19 cellular contexts compared by ENCODE assay signal in genomic region chr12:49793620-49794019, GRCh38. TPM values are rescaled to one million over a fixed set of nuclear protein-coding genes. Genes with fewer than 3 reads are reported as not detected.
DNase-seq lines count a peak whose midpoint lies in the region; ATAC-seq, FAIRE-seq and TF ChIP-seq lines count a peak whose summit lies in the region.
"Had no signal": no experiment of that assay in that cellular context is flagged by ENCODE, and none has a peak within 500 bp of the region (broad histone marks: within the 10 kb centered on the region; RNA-seq: fewer than 3 reads in every experiment).

No MANE protein-coding gene starts in this region.

- H4K5ac ChIP-seq in mesendoderm (ENCODE audit: low read length): no peak overlapping the region

- ATAC-seq in K562 (no peak), lung (ENCODE audit: insufficient read depth, low FRiP score) (peak; percentile 5)
- ATAC-seq: GM12878, GM23338 had no signal

- H2AFZ ChIP-seq in K562 (ENCODE audit: low read depth, low read length): no peak overlapping the region
- H2AFZ ChIP-seq: GM23338 had no signal

- TF ChIP-seq POLR2A in K562 (conservative IDR thresholded peaks at IDR 0.05) (no peak), transverse colon (IDR thresholded peaks at IDR 0.05) (no peak)

- no peak overlapping the region; a peak in 1 of 4 replicates for H3K9ac ChIP-seq in K562 (ENCODE audit: insufficient read depth in 1 of 2, low read depth in 2 of 2, low read length in 2 of 2)
- no peak overlapping the region for H3K9ac ChIP-seq in mesendoderm (ENCODE audit: low read length)

- H3K4me3 ChIP-seq in H7 (ENCODE audit: insufficient read depth, low read depth, low read length): no peak overlapping the region
- no peak overlapping the region for H3K4me3 ChIP-seq in K562
- no peak overlapping the region for H3K4me3 ChIP-seq in lung
- no peak overlapping the region for H3K4me3 ChIP-seq in transverse colon
- H3K4me3 ChIP-seq in mesendoderm (ENCODE audit: low read length): no peak overlapping the region
- H3K4me3 ChIP-seq: GM12878, GM23338 had no signal

- in situ Hi-C loops in K562 (cut with MboI): no loop called here
- in situ Hi-C loops in transverse colon (cut with MboI; ENCODE audit: low pct_ligation_motif_present in 1 of 4, low pct_unique_long_range_greater_than_20kb in 1 of 4, low sequenced_read_pairs in 3 of 4): no loop called here

- H3K79me2 ChIP-seq in K562 (ENCODE audit: control insufficient read depth, insufficient read depth, low read length) (no peaks in the 10 kb centered on the region), mesendoderm (ENCODE audit: control insufficient read depth, insufficient read depth, low read length) (no peaks in the 10 kb centered on the region)

- TF ChIP-seq CTCF in K562 (IDR thresholded peaks at IDR 0.05 in 2 of 3, conservative IDR thresholded peaks at IDR 0.05 in 1 of 3; ENCODE audit: insufficient read depth in 2 of 3, low read depth in 1 of 3, low read length in 3 of 3): no peak
- no peak for TF ChIP-seq CTCF in lung (IDR thresholded peaks at IDR 0.05; ENCODE audit: control extremely low read depth, extremely low read depth)
- no peak for TF ChIP-seq CTCF in transverse colon (IDR thresholded peaks at IDR 0.05)

- H2BK120ac ChIP-seq in mesendoderm (ENCODE audit: low read depth, low read length): no peak overlapping the region

- no peak overlapping the region for H2AK5ac ChIP-seq in mesendoderm (ENCODE audit: low read length)

- BruUV-seq in K562 (replicated peaks; lab: Mats Ljungman, UMichigan): no TSS peak

- CTCF ChIA-PET in K562 (lab: Yijun Ruan, JAX; ENCODE audit: low intra/inter-chr PET ratio): no interaction called here

- no peak for FAIRE-seq in K562 (lab: Jason Lieb, UNC)
- FAIRE-seq: A204.1, GM12878 had no signal

- no peak for TF ChIP-seq EP300 in K562 (IDR thresholded peaks at IDR 0.05; ENCODE audit: low read length)
- no peak for TF ChIP-seq EP300 in transverse colon (IDR thresholded peaks at IDR 0.05; ENCODE audit: low read depth)

- DNase-seq in H7 (peak; percentile 42), K562 (ENCODE audit: extremely low read depth in 1 of 4, low spot score in 3 of 4) (peak in 1 of 4 experiments; percentile 8), lung (ENCODE audit: low spot score) (no peak), transverse colon (no peak), DMS114 treated with DMSO at 0.1 percent for 48 hours (lab: John Stamatoyannopoulos, UW; ENCODE audit: unreplicated experiment) (no peak), mesendoderm (no peak)
- DNase-seq in stimulated activated CD4-positive, alpha-beta T cell treated with anti-CD3 and anti-CD28 coated beads, Interleukin-12 subunit alpha, Interleukin-12 subunit beta, amount 100 ng/mL, for 4 hours: no peak
- DNase-seq: ACHN; BE2C; C1 segment of cervical spinal cord; CD4-positive, CD25-positive, alpha-beta regulatory T cell; CD8-positive, alpha-beta memory T cell; COR-L47; DMS79 treated with DMSO at 0.1 percent for 48 hours; GF-D8; H9 had no signal

- no peak overlapping the region for H2BK5ac ChIP-seq in mesendoderm (ENCODE audit: low read length)

- no peaks in the 10 kb centered on the region for H3K9me1 ChIP-seq in K562 (ENCODE audit: control insufficient read depth, insufficient read depth, low read length)

- H3K4me1 ChIP-seq in K562 (replicated peaks in 1 of 2; ENCODE audit: control insufficient read depth in 2 of 2, insufficient read depth in 2 of 2, low read length in 2 of 2): peaks cover 0 to 22% of the 10 kb centered on the region in 2 experiments; a peak in 2 of 5 replicates
- H3K4me1 ChIP-seq in lung (ENCODE audit: control insufficient read depth in 2 of 2, insufficient read depth in 2 of 2, low read length in 2 of 2): no peaks in the 10 kb centered on the region
- no peaks in the 10 kb centered on the region for H3K4me1 ChIP-seq in transverse colon
- H3K4me1 ChIP-seq in mesendoderm (ENCODE audit: control insufficient read depth, low read depth, low read length): no peaks in the 10 kb centered on the region
- H3K4me1 ChIP-seq: BE2C had no signal

- H3K9me3 ChIP-seq in K562 (replicated peaks; ENCODE audit: control insufficient read depth, insufficient read depth, low read depth, low read length): no peaks in the 10 kb centered on the region
- H3K9me3 ChIP-seq in lung (ENCODE audit: control insufficient read depth in 2 of 2, insufficient read depth in 1 of 2, low read length in 1 of 2): no peaks in the 10 kb centered on the region
- H3K9me3 ChIP-seq in transverse colon: no peaks in the 10 kb centered on the region
- H3K9me3 ChIP-seq: BE2C had no signal

- no peaks in the 10 kb centered on the region for H3K79me1 ChIP-seq in mesendoderm (ENCODE audit: low read length)

- H3K4me2 ChIP-seq in K562 (ENCODE audit: insufficient read depth, low read length) (no peak overlapping the region), mesendoderm (ENCODE audit: low read length) (no peak overlapping the region)
- H3K4me2 ChIP-seq: GM23338 had no signal

- H3K27me3 ChIP-seq in H7 (ENCODE audit: control insufficient read depth, insufficient read depth, low read length): no peaks in the 10 kb centered on the region
- no peaks in the 10 kb centered on the region for H3K27me3 ChIP-seq in K562 (ENCODE audit: control insufficient read depth in 2 of 2, insufficient read depth in 2 of 2, low read length in 2 of 2)
- H3K27me3 ChIP-seq in lung (ENCODE audit: control insufficient read depth, insufficient read depth): no peaks in the 10 kb centered on the region
- no peaks in the 10 kb centered on the region for H3K27me3 ChIP-seq in transverse colon
- no peaks in the 10 kb centered on the region for H3K27me3 ChIP-seq in mesendoderm (ENCODE audit: insufficient read depth, low read length, poor library complexity)
- H3K27me3 ChIP-seq: BE2C had no signal

- H3K4ac ChIP-seq in mesendoderm (ENCODE audit: low read depth, low read length): no peak overlapping the region

- no peak overlapping the region for H3K27ac ChIP-seq in K562 (ENCODE audit: extremely low read depth, low read depth, low read length)
- H3K27ac ChIP-seq in lung (ENCODE audit: low read depth in 1 of 2, low read length in 1 of 2): no peak overlapping the region
- H3K27ac ChIP-seq in transverse colon: no peak overlapping the region
- H3K27ac ChIP-seq in mesendoderm (ENCODE audit: low read depth, low read length): no peak overlapping the region

- H3K18ac ChIP-seq in mesendoderm (ENCODE audit: low read length): no peak overlapping the region

- no peak overlapping the region for H2BK15ac ChIP-seq in mesendoderm (replicated peaks; ENCODE audit: low read depth)

- 0 out of 2 replicates have a peak, but pooled peaks cover 3% of the 10 kb centered on the region for H4K20me1 ChIP-seq in K562 (replicated peaks; ENCODE audit: control insufficient read depth, insufficient read depth, low read length)

- no peak overlapping the region for H3K23ac ChIP-seq in mesendoderm (ENCODE audit: low read length)

- 73% methylated on average over 8 of the region's 9 CpGs for WGBS in K562 (ENCODE audit: insufficient coverage, low coverage, missing lambda C conversion rate)
- 93 to 94% methylated on average over 8 to 9 of the region's 9 CpGs for WGBS in lung, 2 donors
- WGBS in transverse colon (ENCODE audit: low coverage in 1 of 2), 2 donors: 88% methylated on average over 8 of the region's 9 CpGs; no CpG with 5 or more reads in 1 of the 2 donors
- no CpG with 5 or more reads among the region's 9 CpGs for WGBS in mesendoderm (ENCODE audit: extremely low coverage, insufficient coverage, low lambda C conversion rate)

- intact Hi-C loops in K562 (cut with micrococcal nuclease): no loop called here
- intact Hi-C loops in transverse colon (cut with DNase I; ENCODE audit: low total_unique reads): no loop called here

- no peak overlapping the region for H3K56ac ChIP-seq in mesendoderm (ENCODE audit: low read length)

- no peak for TF ChIP-seq RAD21 in K562 (CRISPR knock-in tag; conservative IDR thresholded peaks at IDR 0.05 in 1 of 2, IDR thresholded peaks at IDR 0.05 in 1 of 2)

- H3K36me3 ChIP-seq in H7 (replicated peaks; ENCODE audit: control insufficient read depth, insufficient read depth, low read length) (peaks cover 2% of the 10 kb centered on the region), K562 (ENCODE audit: control insufficient read depth, insufficient read depth, low read length) (peaks cover 7% of the 10 kb centered on the region; the same call in 1 of the 3 replicates), lung (ENCODE audit: control insufficient read depth in 2 of 2, insufficient read depth in 2 of 2, low read length in 2 of 2) (peaks cover 8 to 58% of the 10 kb centered on the region in 2 donors), transverse colon (peaks cover 0 to 4% (median 0%) of the 10 kb centered on the region in 4 donors), mesendoderm (ENCODE audit: control insufficient read depth, insufficient read depth, low read length) (no peaks in the 10 kb centered on the region)

- H4K8ac ChIP-seq in mesendoderm (ENCODE audit: low read depth, low read length): no peak overlapping the region

- POLR2A ChIA-PET in K562 (lab: Yijun Ruan, JAX): no interaction called here

RNA-seq across cellular contexts. Expression of gene NCKAP5L, which starts 34.6 kb away (rescaled TPM):
- 20.0 and 22.3 TPM in 2 replicates for total RNA-seq in H7 (2014; rRNA removed; shearing (Covaris generic))
- 15.1 and 38.6 TPM in 2 replicates for total RNA-seq in K562 (2011; cell fraction: chromatin; rRNA removed; ENCODE audit: low replicate concordance)
- total RNA-seq in K562 (2011; cell fraction: nucleolus; rRNA removed): 21.6 and 25.2 TPM in 2 replicates
- total RNA-seq in K562 (2011; cell fraction: nucleoplasm; rRNA removed): 21.0 and 24.7 TPM in 2 replicates
- total RNA-seq in K562 (2014; rRNA removed) (7.3 and 9.4 TPM in 2 replicates), K562 (2014; rRNA removed; fragmentation: Illumina TruSeq; extraction: Trizol) (1.4 and 2.1 TPM in 2 replicates), K562 (2015; rRNA removed; fragmentation: Illumina TruSeq; extraction: Trizol) (4.7 and 4.9 TPM in 2 replicates), K562 (2021) (13.4 and 14.4 TPM in 2 replicates), lung (10 to 100 TPM; 20.9 to 30.8 TPM), transverse colon (1 to 10 TPM; 3.4 to 5.1 (median 4.2) TPM)
- polyA plus RNA-seq in K562 (2011; rRNA removed) (1.7 and 3.6 TPM in 2 replicates), K562 (2014; fragmentation: Illumina TruSeq; extraction: Trizol) (3.7 and 7.7 TPM in 2 replicates), K562 (2014; fragmentation: Nextera tagmentation; extraction: Ambion mirVana) (under 1 TPM; 0.01 to 0.04 TPM), K562 (2014; rRNA removed) (4.8 and 6.3 TPM in 2 replicates), lung (10 to 100 TPM; 15.7 to 19.2 TPM)
- 2.0 and 3.8 TPM in 2 replicates for polyA plus RNA-seq in K562 (2011; cell fraction: cytosol; rRNA removed)
- 7.3 and 13.2 TPM in 2 replicates for polyA plus RNA-seq in K562 (2011; cell fraction: nucleus; rRNA removed)
- 6.2 and 8.4 TPM in 2 replicates for polyA plus RNA-seq in K562 (2012)
- polyA minus RNA-seq in K562 (2011; rRNA and poly(A)+ RNA removed): 5.1 and 5.7 TPM in 2 replicates
- 5.6 and 7.4 TPM in 2 replicates for polyA minus RNA-seq in K562 (2011; cell fraction: cytosol; rRNA and poly(A)+ RNA removed)
- polyA minus RNA-seq in K562 (2011; cell fraction: nucleus; rRNA and poly(A)+ RNA removed): 8.1 and 10.1 TPM in 2 replicates
- 11.3 TPM for polyA plus RNA-seq in mesendoderm (2013, experiment 1 of 2)
- polyA plus RNA-seq in mesendoderm (2013, experiment 2 of 2): 11.2 TPM

RNA-seq across cellular contexts. Expression of gene BCDIN3D, which starts 49.3 kb away (rescaled TPM):
- 1.4 and 1.6 TPM in 2 replicates for total RNA-seq in H7 (2014; rRNA removed; shearing (Covaris generic))
- total RNA-seq in K562 (2011; cell fraction: chromatin; rRNA removed; ENCODE audit: low replicate concordance): 6.1 and 8.1 TPM in 2 replicates
- total RNA-seq in K562 (2011; cell fraction: nucleolus; rRNA removed): 10.5 and 11.7 TPM in 2 replicates
- total RNA-seq in K562 (2011; cell fraction: nucleoplasm; rRNA removed): 9.2 and 11.8 TPM in 2 replicates
- total RNA-seq in K562 (2014; rRNA removed): 3.7 and 4.3 TPM in 2 replicates
- total RNA-seq in K562 (2014; rRNA removed; fragmentation: Illumina TruSeq; extraction: Trizol): 4.4 and 4.6 TPM in 2 replicates
- total RNA-seq in K562 (2015; rRNA removed; fragmentation: Illumina TruSeq; extraction: Trizol): 4.9 TPM in 2 replicates
- total RNA-seq in K562 (2021): 5.1 and 5.6 TPM in 2 replicates
- 3.7 and 5.6 TPM in 2 replicates for polyA plus RNA-seq in K562 (2011; rRNA removed)
- polyA plus RNA-seq in K562 (2011; cell fraction: cytosol; rRNA removed): 3.5 and 4.3 TPM in 2 replicates
- 2.3 and 3.5 TPM in 2 replicates for polyA plus RNA-seq in K562 (2011; cell fraction: nucleus; rRNA removed)
- polyA plus RNA-seq in K562 (2012): 4.0 and 5.4 TPM in 2 replicates
- polyA plus RNA-seq in K562 (2014; fragmentation: Illumina TruSeq; extraction: Trizol): 5.1 and 5.9 TPM in 2 replicates
- polyA plus RNA-seq in K562 (2014; fragmentation: Nextera tagmentation; extraction: Ambion mirVana): 1 to 10 TPM; 6.3 to 6.9 TPM
- 5.2 and 5.8 TPM in 2 replicates for polyA plus RNA-seq in K562 (2014; rRNA removed)
- polyA minus RNA-seq in K562 (2011; rRNA and poly(A)+ RNA removed): 4.7 and 5.3 TPM in 2 replicates
- polyA minus RNA-seq in K562 (2011; cell fraction: cytosol; rRNA and poly(A)+ RNA removed): 1.1 and 1.9 TPM in 2 replicates
- polyA minus RNA-seq in K562 (2011; cell fraction: nucleus; rRNA and poly(A)+ RNA removed): 2.7 and 4.7 TPM in 2 replicates
- 1 to 10 TPM; 2.6 to 4.4 TPM for total RNA-seq in lung
- 1 to 10 TPM; 2.6 to 3.4 TPM for polyA plus RNA-seq in lung
- total RNA-seq in transverse colon: 1 to 10 TPM in 3 of 4 donors, under 1 TPM in 1; 0.20 to 2.4 (median 2.0) TPM
- polyA plus RNA-seq in mesendoderm (2013, experiment 1 of 2): 1.7 TPM
- polyA plus RNA-seq in mesendoderm (2013, experiment 2 of 2): 1.5 TPM

RNA-seq across cellular contexts. Expression of gene TMBIM6, which starts 52.3 kb away (rescaled TPM):
- total RNA-seq in H7 (2014; rRNA removed; shearing (Covaris generic)): 385 and 401 TPM in 2 replicates
- 401 and 445 TPM in 2 replicates for total RNA-seq in K562 (2011; cell fraction: chromatin; rRNA removed; ENCODE audit: low replicate concordance)
- 407 and 460 TPM in 2 replicates for total RNA-seq in K562 (2011; cell fraction: nucleolus; rRNA removed)
- total RNA-seq in K562 (2011; cell fraction: nucleoplasm; rRNA removed): 608 and 797 TPM in 2 replicates
- 147 and 188 TPM in 2 replicates for total RNA-seq in K562 (2014; rRNA removed)
- 268 and 290 TPM in 2 replicates for total RNA-seq in K562 (2014; rRNA removed; fragmentation: Illumina TruSeq; extraction: Trizol)
- 247 and 254 TPM in 2 replicates for total RNA-seq in K562 (2015; rRNA removed; fragmentation: Illumina TruSeq; extraction: Trizol)
- total RNA-seq in K562 (2021): 322 and 355 TPM in 2 replicates
- polyA plus RNA-seq in K562 (2011; rRNA removed): 357 and 403 TPM in 2 replicates
- polyA plus RNA-seq in K562 (2011; cell fraction: cytosol; rRNA removed): 276 and 434 TPM in 2 replicates
- 186 and 273 TPM in 2 replicates for polyA plus RNA-seq in K562 (2011; cell fraction: nucleus; rRNA removed)
- 452 and 476 TPM in 2 replicates for polyA plus RNA-seq in K562 (2012)
- 325 and 352 TPM in 2 replicates for polyA plus RNA-seq in K562 (2014; fragmentation: Illumina TruSeq; extraction: Trizol)
- 1,000 to 10,000 TPM; 1,205 to 1,288 TPM for polyA plus RNA-seq in K562 (2014; fragmentation: Nextera tagmentation; extraction: Ambion mirVana)
- polyA plus RNA-seq in K562 (2014; rRNA removed): 197 and 209 TPM in 2 replicates
- 220 and 237 TPM in 2 replicates for polyA minus RNA-seq in K562 (2011; rRNA and poly(A)+ RNA removed)
- polyA minus RNA-seq in K562 (2011; cell fraction: cytosol; rRNA and poly(A)+ RNA removed): 91.4 and 130 TPM in 2 replicates
- 50.4 and 88.6 TPM in 2 replicates for polyA minus RNA-seq in K562 (2011; cell fraction: nucleus; rRNA and poly(A)+ RNA removed)
- 100 to 1,000 TPM; 555 to 661 TPM for total RNA-seq in lung
- polyA plus RNA-seq in lung: 100 to 1,000 TPM; 231 to 415 TPM
- total RNA-seq in transverse colon: 100 to 1,000 TPM; 234 to 709 (median 558) TPM
- polyA plus RNA-seq in mesendoderm (2013, experiment 1 of 2): 365 TPM
- polyA plus RNA-seq in mesendoderm (2013, experiment 2 of 2): 358 TPM
